8 cellular contexts compared by ENCODE assay signal in genomic region chr17:2400474-2400866, GRCh38. TPM values are rescaled to one million over a fixed set of nuclear protein-coding genes. Genes with fewer than 3 reads are reported as not detected.
A peak's percentile ranks its signal among the peaks of the same experiment; 100 is the strongest.
DNase-seq lines count a peak whose midpoint lies in the region; ATAC-seq, FAIRE-seq and TF ChIP-seq lines count a peak whose summit lies in the region.

No MANE protein-coding gene starts in this region.

- TSS peak; percentile 20 for BruUV-seq in PC-9 (replicated peaks; lab: Mats Ljungman, UMichigan)

- peak overlapping the region; percentile 37 for H2AFZ ChIP-seq in PC-9

- peaks cover 65% of the 10 kb centered on the region for H3K4me1 ChIP-seq in PC-9 (replicated peaks; ENCODE audit: insufficient read depth)
- H3K4me1 ChIP-seq in pancreas, result peaks cover 29 to 52% (median 50%) of the 10 kb centered on the region in 3 donors

- ATAC-seq in pancreas, result peak in 3 of 4 donors; percentile 1 to 5 (median 4)
- no peak for ATAC-seq in GM19467 (IDR thresholded peaks at IDR 0.05; ENCODE audit: unreplicated experiment)

- CTCF ChIA-PET in PC-9 (lab: Charles Lee), result interaction anchor here (1.4 to 1.7 kb wide), 2 partner anchors 18 kb away, joined by 4 to 7 read pairs; no protein-coding TSS in a partner anchor

- no peaks in the 10 kb centered on the region for H3K27me3 ChIP-seq in PC-9 (ENCODE audit: insufficient read depth, low read depth)
- H3K27me3 ChIP-seq in pancreas, result no peaks in the 10 kb centered on the region

- POLR2A ChIA-PET in PC-9 (lab: Charles Lee; ENCODE audit: unreplicated experiment), result interaction anchor here (0.6 to 1.4 kb wide), 2 partner anchors 18 to 52 kb away, joined by 3 to 9 read pairs; no protein-coding TSS in a partner anchor

- no peaks in the 10 kb centered on the region for H3K9me3 ChIP-seq in PC-9 (ENCODE audit: insufficient read depth, low read depth)
- no peaks in the 10 kb centered on the region for H3K9me3 ChIP-seq in pancreas

- peak; percentile 13 to 60 for DNase-seq in NCI-H446 (lab: John Stamatoyannopoulos, UW)
- DNase-seq in NCI-H446 treated with DMSO at 0.1 percent for 48 hours (lab: John Stamatoyannopoulos, UW), result no peak
- DNase-seq in PC-9, result peak in 1 of 2 experiments; percentile 55
- DNase-seq in activated effector memory CD4-positive, alpha-beta T cell treated with Interleukin-2 at 50 U/mL for 16 hours, result peak; percentile 51
- peak; percentile 58 for DNase-seq in foreskin melanocyte
- DNase-seq in pancreas, result peak; percentile 67 to 88 (median 72)
- DNase-seq in inferior parietal cortex (ENCODE audit: extremely low spot score), result no peak

- FAIRE-seq in pancreas (lab: Jason Lieb, UNC), result no peak

- intact Hi-C loops in PC-9 (cut with micrococcal nuclease; ENCODE audit: unreplicated experiment) (loop anchor here (2.0 to 10.0 kb wide), 6 partner anchors 42 to 756 kb away; partner anchors contain the start of genes RILP, SCARF1, SMG6 and SRR), pancreas (cut with DNase I) (no loop called here)

- H4K20me1 ChIP-seq in PC-9 (ENCODE audit: insufficient read depth), result peaks cover 16% of the 10 kb centered on the region

- TF ChIP-seq CTCF in PC-9 (conservative IDR thresholded peaks at IDR 0.05) (no peak), pancreas (IDR thresholded peaks at IDR 0.05) (no peak)

- H3K27ac ChIP-seq in PC-9 (peak overlapping the region; percentile 96), pancreas (peak overlapping the region; percentile 98 to 99 (median 98))

- H3K9me2 ChIP-seq in PC-9 (ENCODE audit: insufficient read depth), result no peaks in the 10 kb centered on the region

- H3K36me3 ChIP-seq in PC-9 (ENCODE audit: low read depth), result no peaks in the 10 kb centered on the region
- no peaks in the 10 kb centered on the region for H3K36me3 ChIP-seq in pancreas

- WGBS in pancreas, 2 donors, result 0 to 1% methylated on average over 43 of the region's 43 CpGs

- peak overlapping the region; percentile 99 for H3K4me2 ChIP-seq in PC-9

- H3K4me3 ChIP-seq in PC-9 (peak overlapping the region; percentile 96), pancreas (peak overlapping the region; percentile 85 to 92 (median 90))

- H3K79me2 ChIP-seq in PC-9 (ENCODE audit: low read depth), result peaks cover 40% of the 10 kb centered on the region

- peaks cover 55% of the 10 kb centered on the region for H3F3A ChIP-seq in PC-9 (ENCODE audit: insufficient read depth, low read depth)

RNA-seq across cellular contexts. Expression of gene MNT, which starts 0.4 kb away (rescaled TPM):
- 60.7 and 72.3 TPM in 2 replicates for total RNA-seq in PC-9 (2021)
- 10 to 100 TPM in 4 of 6 donors, 1 to 10 TPM in 2; 8.7 to 15.8 (median 10.3) TPM for total RNA-seq in pancreas
- polyA plus RNA-seq in pancreas, result 10 to 100 TPM in 1 of 2 donors, 1 to 10 TPM in 1; 9.6 to 15.3 TPM

Comparison
In these comparisons a context has a peak if more than half of its experiments do, and no peak if none do; other contexts are left out.
1. DNase-seq: peak in NCI-H446 (2 of 2), activated effector memory CD4-positive, alpha-beta T cell treated with Interleukin-2 at 50 U/mL for 16 hours (single experiment), foreskin melanocyte (single experiment) and pancreas (6 of 6); none in NCI-H446 treated with DMSO at 0.1 percent for 48 hours (single experiment) and inferior parietal cortex (single experiment).